Comparison of ENCODE assay signal across 9 cellular contexts in genomic region chr2:42493468-42493884, GRCh38. TPM values are rescaled to one million over a fixed set of nuclear protein-coding genes. Genes with fewer than 3 reads are reported as not detected.
DNase-seq lines count a peak whose midpoint lies in the region; ATAC-seq and TF ChIP-seq lines count a peak whose summit lies in the region.
"Had no signal": no experiment of that assay in that cellular context is flagged by ENCODE, and none has a peak within 500 bp of the region (broad histone marks: within the 10 kb centered on the region; RNA-seq: fewer than 3 reads in every experiment).

No MANE protein-coding gene starts in this region.

- H3K4me1 Mint-ChIP-seq in brain, result peaks cover 11% of the 10 kb centered on the region

- H3K36me3 ChIP-seq in GM06990 (ENCODE audit: control insufficient read depth, insufficient read depth, low read length), result no peaks in the 10 kb centered on the region
- H3K36me3 ChIP-seq in neuron (ENCODE audit: insufficient read depth, low read length), result no peaks in the 10 kb centered on the region

- peak overlapping the region; percentile 99 for H2AFZ ChIP-seq in neuron (ENCODE audit: low read depth, low read length)

- H3K4me3 ChIP-seq in GM06990 (replicated peaks; ENCODE audit: low read depth, low read length), result peak overlapping the region; percentile 62
- H3K4me3 ChIP-seq in neuron (ENCODE audit: low read length), result peak overlapping the region; percentile 52

- peaks cover 0 to 3% (median 0%) of the 10 kb centered on the region in 5 experiments for H3K9me3 Mint-ChIP-seq in brain

- H3K27ac Mint-ChIP-seq in brain, result no peak overlapping the region

- peaks cover 62% of the 10 kb centered on the region for H3K27me3 Mint-ChIP-seq in brain

- DNase-seq in GM06990 (ENCODE audit: extremely low read depth, insufficient read length), result no peak
- no peak for DNase-seq in NCI-H1436 treated with DMSO at 0.1 percent for 48 hours (lab: John Stamatoyannopoulos, UW)
- DNase-seq in activated CD8-positive, alpha-beta memory T cell treated with anti-CD3 and anti-CD28 coated beads, Interleukin-2, amount 50 U/mL, for 48 hours, result no peak
- DNase-seq in COR-L47 (lab: John Stamatoyannopoulos, UW), result no peak

- H3K27me3 ChIP-seq in GM06990 (replicated peaks; ENCODE audit: control insufficient read depth, insufficient read depth, low read length) (no peaks in the 10 kb centered on the region; the same call in 1 of the 2 replicates), neuron (ENCODE audit: insufficient read depth, low read length) (peaks cover 51% of the 10 kb centered on the region)

- H3K36me3 Mint-ChIP-seq in brain, result no peaks in the 10 kb centered on the region

- peaks cover 8% of the 10 kb centered on the region for H3K4me1 ChIP-seq in neuron (ENCODE audit: insufficient read depth, low read length)

- peaks cover 6% of the 10 kb centered on the region for H3K9me3 ChIP-seq in neuron (ENCODE audit: low read length)

- peak; percentile 11 for ATAC-seq in HG02870 (IDR thresholded peaks at IDR 0.05; ENCODE audit: unreplicated experiment)
- ATAC-seq in HG03469 (IDR thresholded peaks at IDR 0.05; ENCODE audit: unreplicated experiment), result no peak

- TF ChIP-seq CTCF in GM06990 (IDR thresholded peaks at IDR 0.05; ENCODE audit: insufficient read depth, low read length, poor library complexity, severe bottlenecking) (no peak), brain (conservative IDR thresholded peaks at IDR 0.05) (no peak)

- peak overlapping the region in 3 of 5 experiments; percentile 73 to 79 (median 74) for H3K4me3 Mint-ChIP-seq in brain

RNA-seq across cellular contexts. Expression of gene KCNG3, which starts 0.3 kb away (rescaled TPM):
- polyA plus RNA-seq in brain (ENCODE audit: insufficient read depth, low read depth, low replicate concordance), result 0.41 TPM
- polyA plus RNA-seq: K562 had no signal
